In the genomic region with DNA sequence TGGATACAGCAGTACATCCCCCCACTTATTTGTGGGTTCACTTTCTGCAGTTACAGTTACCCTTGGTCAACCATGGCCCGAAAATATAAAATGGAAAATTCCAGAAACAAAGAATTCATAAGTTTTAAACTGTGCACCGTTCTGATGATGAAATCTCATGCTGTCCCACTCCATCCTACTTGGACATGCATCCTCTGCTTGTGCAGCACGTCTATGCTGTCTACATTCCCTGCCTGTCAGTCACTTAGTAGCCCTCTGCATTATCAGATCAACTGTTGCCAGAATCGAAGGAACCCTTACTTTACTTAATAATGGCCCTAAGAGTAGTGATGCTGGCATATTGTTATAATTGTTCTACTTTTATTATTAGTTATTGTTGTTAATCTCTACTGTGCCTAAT, we compare ENCODE assay signal across 1 cellular context.
TF ChIP-seq lines count a peak whose summit lies in the region.

No MANE protein-coding gene starts in this region.

TF ChIP-seq in IMR-90, 13 proteins besides CTCF, POLR2A, EP300 and RAD21:
- TF ChIP-seq MAFK (IDR thresholded peaks at IDR 0.05; ENCODE audit: low read depth, low read length) (no peak), SMC3 (IDR thresholded peaks at IDR 0.05; ENCODE audit: low read depth, low read length) (no peak), CEBPB (IDR thresholded peaks at IDR 0.05; ENCODE audit: low read depth, low read length) (no peak; the same call in 1 of the 2 replicates), MXI1 (IDR thresholded peaks at IDR 0.05; ENCODE audit: borderline replicate concordance, low read depth, low read length) (no peak), MAZ (IDR thresholded peaks at IDR 0.05; ENCODE audit: borderline replicate concordance, low read depth, low read length) (no peak), RFX5 (IDR thresholded peaks at IDR 0.05; ENCODE audit: low read depth, low read length) (no peak), USF2 (IDR thresholded peaks at IDR 0.05; ENCODE audit: low read depth, low read length) (no peak), CHD1 (IDR thresholded peaks at IDR 0.05; ENCODE audit: low read depth, low read length) (no peak), FOS (IDR thresholded peaks at IDR 0.05; ENCODE audit: low read depth, low read length) (no peak)
TF ChIP-seq in IMR-90: peak in this region for 0.
